In the genomic region with DNA sequence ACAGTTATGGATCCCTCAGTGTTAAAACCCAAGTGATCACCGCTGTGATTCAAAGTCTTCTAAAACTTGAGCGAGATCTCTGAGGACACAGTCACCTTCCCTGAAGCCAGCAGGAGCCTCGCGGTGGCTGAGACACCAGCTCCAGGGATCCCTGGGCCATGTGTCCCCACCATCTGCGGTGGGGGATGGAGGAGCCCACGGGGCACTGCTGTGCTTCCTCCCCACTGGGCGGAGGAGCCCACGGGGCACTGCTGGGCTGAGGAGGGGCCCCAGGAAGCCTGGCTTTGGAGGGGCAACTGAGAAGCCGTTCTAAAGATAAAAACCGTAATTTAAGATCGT, we compare ENCODE assay signal across 27 cellular contexts.
"Had no signal": no experiment of that assay in that cellular context is flagged by ENCODE, and none has a peak within 500 bp of the region (broad histone marks: within the 10 kb centered on the region; RNA-seq: fewer than 3 reads in every experiment).

No MANE protein-coding gene starts in this region.

- H3K36me3 Mint-ChIP-seq: natural killer cell had no signal

- H3K9me3 ChIP-seq: esophagus squamous epithelium, heart right ventricle, lower lobe of right lung, neutrophil, right lobe of liver, suprapubic skin, transverse colon, upper lobe of right lung, uterus had no signal

- FAIRE-seq: endothelial cell of umbilical vein, small intestine had no signal

- H3K4me3 Mint-ChIP-seq: endodermal cell; natural killer cell; stimulated activated naive CD8-positive, alpha-beta T cell treated with anti-CD3 and anti-CD28 coated beads, Interleukin-15, amount 100 ng/mL, for 72 hours had no signal

- H3K4me1 Mint-ChIP-seq: immature natural killer cell; natural killer cell; stimulated activated naive CD8-positive, alpha-beta T cell treated with anti-CD3 and anti-CD28 coated beads, Interleukin-15, amount 100 ng/mL, for 72 hours had no signal

- H3K27ac Mint-ChIP-seq: natural killer cell; progenitor cell of endocrine pancreas; stimulated activated naive CD8-positive, alpha-beta T cell treated with anti-CD3 and anti-CD28 coated beads, Interleukin-15, amount 100 ng/mL, for 72 hours had no signal

- H3K9me3 Mint-ChIP-seq: immature natural killer cell; natural killer cell; stimulated activated naive CD8-positive, alpha-beta T cell treated with anti-CD3 and anti-CD28 coated beads, Interleukin-15, amount 100 ng/mL, for 72 hours had no signal

- H3K36me3 ChIP-seq: esophagus squamous epithelium, heart right ventricle, lower lobe of right lung, right lobe of liver, suprapubic skin, transverse colon, upper lobe of right lung, uterus had no signal

- H3K4me3 ChIP-seq: esophagus squamous epithelium, heart right ventricle, lower lobe of right lung, right lobe of liver, suprapubic skin, transverse colon, upper lobe of right lung, uterus had no signal

- H3K9ac ChIP-seq: parathyroid adenoma had no signal

- H3K27me3 Mint-ChIP-seq: progenitor cell of endocrine pancreas; stimulated activated naive CD8-positive, alpha-beta T cell treated with anti-CD3 and anti-CD28 coated beads, Interleukin-15, amount 100 ng/mL, for 72 hours had no signal

- DNase-seq: cortex of kidney; effector CD8-positive, alpha-beta T cell; endodermal cell; esophagus squamous epithelium; foreskin melanocyte; glutamatergic neuron; heart right ventricle; hippocampal formation; immature natural killer cell; left ventricle myocardium superior; lower lobe of right lung; natural killer cell; right lobe of liver; small intestine; stimulated activated CD4-positive, alpha-beta T cell treated with anti-CD3 and anti-CD28 coated beads, Interleukin-1b, Interleukin-23, amount 100 ng/mL, for 48 hours; stimulated activated CD4-positive, alpha-beta T cell treated with anti-CD3 and anti-CD28 coated beads, Interleukin-4, amount 100 ng/mL, for 1 hour; stimulated activated CD8-positive, alpha-beta memory T cell treated with anti-CD3 and anti-CD28 coated beads, Interleukin-4, amount 100 ng/mL, for 48 hours; stimulated activated naive CD4-positive, alpha-beta T cell; stimulated activated naive CD8-positive, alpha-beta T cell treated with anti-CD3 and anti-CD28 coated beads, Interleukin-15, amount 100 ng/mL, for 72 hours; transverse colon; upper lobe of right lung; uterus had no signal

- H2AFZ ChIP-seq: parathyroid adenoma had no signal

- H3K79me2 ChIP-seq: parathyroid adenoma had no signal

- H3K4me1 ChIP-seq: heart right ventricle, lower lobe of right lung, parathyroid adenoma, right lobe of liver, transverse colon, upper lobe of right lung, uterus had no signal

- ATAC-seq: heart right ventricle, left ventricle myocardium superior, lower lobe of right lung, natural killer cell had no signal

- H3K27me3 ChIP-seq: esophagus squamous epithelium, heart right ventricle, neutrophil, right lobe of liver, suprapubic skin, transverse colon, upper lobe of right lung, uterus had no signal

- H3K27ac ChIP-seq: esophagus squamous epithelium, heart right ventricle, lower lobe of right lung, neutrophil, parathyroid adenoma, right lobe of liver, suprapubic skin, transverse colon, upper lobe of right lung, uterus had no signal
